13 cellular contexts compared by ENCODE assay signal in genomic region chrX:72141372-72142004, GRCh38. TPM values are rescaled to one million over a fixed set of nuclear protein-coding genes. Genes with fewer than 3 reads are reported as not detected.
A peak's percentile ranks its signal among the peaks of the same experiment; 100 is the strongest.
DNase-seq lines count a peak whose midpoint lies in the region; ATAC-seq and TF ChIP-seq lines count a peak whose summit lies in the region.
"Had no signal": no experiment of that assay in that cellular context is flagged by ENCODE, and none has a peak within 500 bp of the region (broad histone marks: within the 10 kb centered on the region; RNA-seq: fewer than 3 reads in every experiment).

No MANE protein-coding gene starts in this region.

- TF ChIP-seq POLR2A in Peyer's patch (IDR thresholded peaks at IDR 0.05): no peak

- H3K36me3 Mint-ChIP-seq in brain: peaks cover 15% of the 10 kb centered on the region

- ATAC-seq in GM19452 (IDR thresholded peaks at IDR 0.05; ENCODE audit: unreplicated experiment) (peak; percentile 64), HG03103 (IDR thresholded peaks at IDR 0.05; ENCODE audit: low read depth, unreplicated experiment) (peak; percentile 68), omental fat pad (ENCODE audit: low FRiP score) (no peak)
- ATAC-seq: sciatic nerve had no signal

- peaks cover 47% of the 10 kb centered on the region for H3K4me1 Mint-ChIP-seq in brain

- DNase-seq in NCI-H146 (lab: John Stamatoyannopoulos, UW) (peak; percentile 8), NCI-H146 treated with DMSO at 0.1 percent for 48 hours (lab: John Stamatoyannopoulos, UW; ENCODE audit: unreplicated experiment) (no peak), 8988T (no peak), Peyer's patch (no peak), omental fat pad (ENCODE audit: low spot score) (no peak)
- DNase-seq: ACHN, mammary epithelial cell, NCI-H1436 had no signal

- H3K4me3 Mint-ChIP-seq in brain: peak overlapping the region in 1 of 5 experiments; percentile 22

- no peak overlapping the region for H3K4me3 ChIP-seq in Peyer's patch
- H3K4me3 ChIP-seq: SJSA1 had no signal

- H3K36me3 ChIP-seq in Peyer's patch: no peaks in the 10 kb centered on the region
- H3K36me3 ChIP-seq: SJSA1 had no signal

- TF ChIP-seq CTCF in brain (conservative IDR thresholded peaks at IDR 0.05) (no peak), Peyer's patch (IDR thresholded peaks at IDR 0.05) (no peak), omental fat pad (IDR thresholded peaks at IDR 0.05) (no peak)

- H3K9me3 ChIP-seq in Peyer's patch: no peaks in the 10 kb centered on the region
- H3K9me3 ChIP-seq: SJSA1 had no signal

- no peaks in the 10 kb centered on the region for H3K27me3 ChIP-seq in Peyer's patch
- H3K27me3 ChIP-seq: SJSA1 had no signal

- peak overlapping the region; percentile 59 to 99 (median 98) for H3K27ac Mint-ChIP-seq in brain

- no peaks in the 10 kb centered on the region for H3K4me1 ChIP-seq in Peyer's patch
- H3K4me1 ChIP-seq: SJSA1 had no signal

- peaks cover 0 to 11% (median 0%) of the 10 kb centered on the region in 5 experiments for H3K9me3 Mint-ChIP-seq in brain

- no peaks in the 10 kb centered on the region for H3K27me3 Mint-ChIP-seq in brain

- H3K27ac ChIP-seq in Peyer's patch: no peak overlapping the region
- H3K27ac ChIP-seq: SJSA1 had no signal

RNA-seq across cellular contexts. Expression of gene RTL5, which starts 9.8 kb away (rescaled TPM):
- 38.0 TPM for polyA plus RNA-seq in brain (ENCODE audit: insufficient read depth, low read depth, low replicate concordance)
- total RNA-seq in Peyer's patch (1 to 10 TPM in 3 of 4 donors, under 1 TPM in 1; 0.18 to 1.7 (median 1.4) TPM), omental fat pad (1 to 10 TPM; 3.7 to 6.9 (median 4.4) TPM)

RNA-seq across cellular contexts. Expression of gene PIN4, which starts 40.1 kb away (rescaled TPM):
- 26.1 TPM for polyA plus RNA-seq in brain (ENCODE audit: insufficient read depth, low read depth, low replicate concordance)
- total RNA-seq in Peyer's patch (10 to 100 TPM in 3 of 4 donors, 1 to 10 TPM in 1; 6.5 to 19.0 (median 11.3) TPM), omental fat pad (10 to 100 TPM in 1 of 4 donors, 1 to 10 TPM in 3; 3.2 to 11.2 (median 4.8) TPM)
